1 cellular context compared by ENCODE assay signal in the genomic region with DNA sequence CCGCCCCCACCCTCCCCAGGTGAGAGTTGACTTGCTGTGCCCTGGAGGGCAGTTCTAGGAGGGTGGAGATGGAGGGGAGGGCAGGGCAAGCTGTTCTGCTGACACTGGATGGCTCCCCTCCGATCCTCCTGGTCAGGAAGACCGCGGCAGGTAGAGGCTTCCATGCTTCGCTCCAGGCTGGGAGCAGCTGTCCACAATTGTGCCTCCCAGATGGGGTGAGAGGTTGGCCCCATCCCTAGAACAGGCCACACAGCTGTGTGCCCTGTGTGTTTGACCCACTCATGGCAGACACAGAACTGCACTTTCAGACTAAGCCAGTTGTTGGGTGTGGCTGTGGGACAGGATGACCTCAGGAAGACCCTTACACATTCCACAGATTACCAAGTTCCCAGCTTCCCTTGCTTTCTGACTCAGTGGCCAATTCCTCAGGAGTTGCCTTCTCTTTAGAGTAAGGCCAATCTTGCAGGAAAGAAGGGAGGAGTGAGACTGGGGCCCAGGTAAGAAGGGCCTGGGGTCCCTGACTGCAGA.
TF ChIP-seq lines count a peak whose summit lies in the region.

No MANE protein-coding gene starts in this region.

TF ChIP-seq in HCT116, 20 proteins besides CTCF, POLR2A, EP300 and RAD21 (continued from another document):
- TF ChIP-seq REST (IDR thresholded peaks at IDR 0.05; ENCODE audit: low read depth), result no peak
- TF ChIP-seq POLR2AphosphoS5 (IDR thresholded peaks at IDR 0.05; ENCODE audit: low read depth, low read length), result no peak
- TF ChIP-seq FOSL1 (IDR thresholded peaks at IDR 0.05; ENCODE audit: low read depth), result no peak
- no peak for TF ChIP-seq ZNF274 (IDR thresholded peaks at IDR 0.05; ENCODE audit: low read depth, low read length)
- no peak for TF ChIP-seq MAX (IDR thresholded peaks at IDR 0.05)
